ENCODE assay signal across 7 cellular contexts in the genomic region with DNA sequence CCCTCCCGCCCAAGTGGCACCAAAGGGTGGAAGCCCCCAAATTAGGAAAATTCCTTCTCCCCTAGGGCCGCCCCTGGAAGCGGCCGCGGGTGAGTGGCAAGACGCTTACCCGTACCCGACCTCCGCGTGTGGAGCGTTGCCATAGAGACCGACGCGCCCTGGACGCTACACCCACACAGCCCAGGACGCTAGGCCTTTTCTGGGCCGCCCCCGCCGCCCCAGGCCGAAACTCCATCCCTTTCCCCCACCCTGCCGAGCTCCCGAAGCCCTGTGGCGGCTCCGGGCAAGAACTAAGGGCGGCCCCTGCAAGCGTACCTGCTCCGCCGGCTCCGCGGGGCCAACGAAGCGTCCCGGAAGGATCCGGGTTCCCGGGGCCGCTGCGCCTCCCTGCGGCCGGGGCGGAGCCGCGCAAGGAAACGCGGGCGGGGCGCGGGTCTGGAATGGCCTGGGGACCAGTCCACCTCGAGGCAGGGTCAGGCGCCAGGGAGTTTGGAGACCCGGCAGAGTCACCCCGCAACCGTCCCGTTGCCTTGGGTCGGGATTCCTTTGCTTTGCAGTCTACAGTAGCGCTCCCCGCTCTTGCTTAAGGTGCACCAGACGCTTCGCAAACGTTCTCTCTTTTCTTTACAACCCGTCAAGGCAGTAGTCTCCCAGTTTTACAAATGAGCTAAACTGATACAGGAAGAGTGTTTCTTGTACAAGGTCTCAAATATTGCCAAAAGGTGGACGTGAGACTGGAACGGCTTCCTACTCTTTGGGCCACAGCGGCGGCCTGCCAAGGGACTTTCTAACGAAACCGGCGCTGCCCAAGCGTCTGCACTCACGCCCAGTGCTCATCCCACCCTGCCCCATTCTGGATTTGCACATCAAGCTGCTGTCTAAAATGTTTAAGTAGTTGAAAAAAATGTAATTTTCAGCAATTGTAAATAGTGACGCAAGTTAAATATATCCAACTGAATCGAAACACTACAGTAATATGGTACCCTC. TPM values are rescaled to one million over a fixed set of nuclear protein-coding genes. Genes with fewer than 3 reads are reported as not detected.
DNase-seq lines count a peak whose midpoint lies in the region; ATAC-seq, FAIRE-seq and TF ChIP-seq lines count a peak whose summit lies in the region.

Gene NEK5 (minus strand): TSS at position 360 of the 987 bp plus-strand sequence. CDS start 1,591 bp downstream, outside the sequence.

- peak within 1 kb of the TSS; percentile 17 to 63 for H3K27ac ChIP-seq in kidney (ENCODE audit: low read depth in 2 of 2, low read length in 2 of 2)

- H3K4me3 ChIP-seq in kidney (ENCODE audit: low read length in 2 of 2): peak within 1 kb of the TSS; percentile 44 to 83

- H3K36me3 ChIP-seq in kidney (ENCODE audit: control insufficient read depth in 1 of 2, insufficient read depth in 2 of 2, low read length in 2 of 2): peaks cover 12 to 18% of the 10 kb centered on the region in 2 donors

- DNase-seq in HEK293T (ENCODE audit: extremely low spot score) (peak; percentile 84), NCI-H1092 (lab: John Stamatoyannopoulos, UW) (peak; percentile 13), WTC11 (ENCODE audit: low spot score) (peak; percentile 92), kidney (peak; percentile 85)
- DNase-seq in central memory CD4-positive, alpha-beta T cell: peak; percentile 44
- DNase-seq in stimulated activated CD4-positive, alpha-beta T cell treated with anti-CD3 and anti-CD28 coated beads, Interleukin-12 subunit alpha, Interleukin-12 subunit beta, amount 100 ng/mL, for 4 hours: peak; percentile 52

- no peaks in the 10 kb centered on the region for H3K9me3 ChIP-seq in kidney (ENCODE audit: control insufficient read depth in 1 of 2, low read length in 2 of 2)

- H3K9me3 Mint-ChIP-seq in WTC11: peaks cover 14% of the 10 kb centered on the region

- H3K4me3 Mint-ChIP-seq in WTC11: peak within 1 kb of the TSS; percentile 82

- CTCF ChIA-PET in HEK293T (lab: Yijun Ruan, JAX) (interaction anchor here (0.5 to 1.0 kb wide), 5 partner anchors 27 to 797 kb away, joined by 3 read pairs; no protein-coding TSS in a partner anchor), WTC11 (lab: Charles Lee) (interaction anchor here (0.6 to 3.5 kb wide), 40 partner anchors 10 to 676 kb away, joined by 3 to 85 read pairs (median 5); partner anchors contain the start of genes ALG11, CCDC70, INTS6 and TMEM272)

- peaks cover 10% of the 10 kb centered on the region for H3K4me1 Mint-ChIP-seq in WTC11

- H3K36me3 Mint-ChIP-seq in WTC11: peaks cover 30% of the 10 kb centered on the region

- H3K27ac Mint-ChIP-seq in WTC11: peak within 1 kb of the TSS; percentile 12; the same call in 1 of the 2 replicates

- peak; percentile 89 for ATAC-seq in WTC11

- TF ChIP-seq CTCF in GM12874 (IDR thresholded peaks at IDR 0.05; ENCODE audit: insufficient read depth, low read depth, low read length) (peak; percentile 78), WTC11 (IDR thresholded peaks at IDR 0.05) (peak; percentile 51), kidney (IDR thresholded peaks at IDR 0.05; ENCODE audit: borderline replicate concordance, extremely low read depth, insufficient read depth) (peak; percentile 57)

- H3K4me1 ChIP-seq in kidney (ENCODE audit: control insufficient read depth in 1 of 2, insufficient read depth in 1 of 2, low read depth in 1 of 2, low read length in 2 of 2): peaks cover 5 to 6% of the 10 kb centered on the region in 2 donors

- FAIRE-seq in kidney (lab: Jason Lieb, UNC): no peak

- peak within 1 kb of the TSS; percentile 53 to 57 for H3K9ac ChIP-seq in kidney (ENCODE audit: low read length in 2 of 2)

- peaks cover 7% of the 10 kb centered on the region; the same call in 1 of the 2 replicates for H3K27me3 Mint-ChIP-seq in WTC11 (ENCODE audit: low read depth)

- POLR2A ChIA-PET in HEK293T (lab: Yijun Ruan, JAX): interaction anchor here (0.7 to 1.3 kb wide), 2 partner anchors 8 to 65 kb away, joined by 3 read pairs; no protein-coding TSS in a partner anchor
- POLR2A ChIA-PET in WTC11 (lab: Charles Lee): interaction anchor here (1.3 to 1.4 kb wide), 2 partner anchors 194 to 321 kb away, joined by 3 to 4 read pairs; partner anchors contain the start of gene VPS36

- intact Hi-C loops in kidney (cut with DNase I): loop anchor here (10.0 kb wide), 1 partner anchor 134 kb away; no protein-coding TSS in a partner anchor

TF ChIP-seq in HEK293T, 16 proteins besides CTCF, POLR2A, EP300 and RAD21:
- TF ChIP-seq FOXM1 (IDR thresholded peaks at IDR 0.05; ENCODE audit: borderline replicate concordance) (no peak), CTBP1 (IDR thresholded peaks at IDR 0.05; ENCODE audit: borderline replicate concordance) (no peak), NFRKB (IDR thresholded peaks at IDR 0.05) (no peak), SUZ12 (IDR thresholded peaks at IDR 0.05) (no peak), SP1 (IDR thresholded peaks at IDR 0.05) (no peak), FOXA1 (IDR thresholded peaks at IDR 0.05) (no peak), ZNF384 (IDR thresholded peaks at IDR 0.05) (no peak), BHLHE40 (IDR thresholded peaks at IDR 0.05; ENCODE audit: borderline replicate concordance) (no peak), ELF4 (IDR thresholded peaks at IDR 0.05) (no peak), LEF1 (IDR thresholded peaks at IDR 0.05; ENCODE audit: borderline replicate concordance) (no peak), FOXK2 (IDR thresholded peaks at IDR 0.05) (no peak), HDGF (IDR thresholded peaks at IDR 0.05; ENCODE audit: borderline replicate concordance) (no peak), ARNT (IDR thresholded peaks at IDR 0.05) (no peak), PKNOX1 (IDR thresholded peaks at IDR 0.05) (no peak), TARDBP (IDR thresholded peaks at IDR 0.05) (no peak)

TF ChIP-seq in WTC11, 78 proteins besides CTCF, POLR2A, EP300 and RAD21 (continues in another document):
- TF ChIP-seq EMX1 (CRISPR knock-in tag; IDR thresholded peaks at IDR 0.05): no peak
- no peak for TF ChIP-seq ZNF416 (CRISPR knock-in tag; IDR thresholded peaks at IDR 0.05)
- no peak for TF ChIP-seq E2F1 (CRISPR knock-in tag; IDR thresholded peaks at IDR 0.05)
- peak; percentile 41; the same call in 1 of the 2 replicates for TF ChIP-seq MAX (CRISPR knock-in tag; IDR thresholded peaks at IDR 0.05)
- TF ChIP-seq NR3C1 (CRISPR knock-in tag; conservative IDR thresholded peaks at IDR 0.05; ENCODE audit: low read depth): no peak
- TF ChIP-seq, protein P1, sequence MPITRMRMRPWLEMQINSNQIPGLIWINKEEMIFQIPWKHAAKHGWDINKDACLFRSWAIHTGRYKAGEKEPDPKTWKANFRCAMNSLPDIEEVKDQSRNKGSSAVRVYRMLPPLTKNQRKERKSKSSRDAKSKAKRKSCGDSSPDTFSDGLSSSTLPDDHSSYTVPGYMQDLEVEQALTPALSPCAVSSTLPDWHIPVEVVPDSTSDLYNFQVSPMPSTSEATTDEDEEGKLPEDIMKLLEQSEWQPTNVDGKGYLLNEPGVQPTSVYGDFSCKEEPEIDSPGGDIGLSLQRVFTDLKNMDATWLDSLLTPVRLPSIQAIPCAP (CRISPR knock-in tag; IDR thresholded peaks at IDR 0.05): no peak
- TF ChIP-seq ZNF317 (CRISPR knock-in tag; IDR thresholded peaks at IDR 0.05; ENCODE audit: borderline replicate concordance, low read depth): no peak
- TF ChIP-seq PREB (CRISPR knock-in tag; IDR thresholded peaks at IDR 0.05; ENCODE audit: borderline replicate concordance): no peak
- 0 out of 2 replicates have a peak, but pooled peaks have one; percentile 25 for TF ChIP-seq SP1 (CRISPR knock-in tag; conservative IDR thresholded peaks at IDR 0.05)
- TF ChIP-seq, protein P2, sequence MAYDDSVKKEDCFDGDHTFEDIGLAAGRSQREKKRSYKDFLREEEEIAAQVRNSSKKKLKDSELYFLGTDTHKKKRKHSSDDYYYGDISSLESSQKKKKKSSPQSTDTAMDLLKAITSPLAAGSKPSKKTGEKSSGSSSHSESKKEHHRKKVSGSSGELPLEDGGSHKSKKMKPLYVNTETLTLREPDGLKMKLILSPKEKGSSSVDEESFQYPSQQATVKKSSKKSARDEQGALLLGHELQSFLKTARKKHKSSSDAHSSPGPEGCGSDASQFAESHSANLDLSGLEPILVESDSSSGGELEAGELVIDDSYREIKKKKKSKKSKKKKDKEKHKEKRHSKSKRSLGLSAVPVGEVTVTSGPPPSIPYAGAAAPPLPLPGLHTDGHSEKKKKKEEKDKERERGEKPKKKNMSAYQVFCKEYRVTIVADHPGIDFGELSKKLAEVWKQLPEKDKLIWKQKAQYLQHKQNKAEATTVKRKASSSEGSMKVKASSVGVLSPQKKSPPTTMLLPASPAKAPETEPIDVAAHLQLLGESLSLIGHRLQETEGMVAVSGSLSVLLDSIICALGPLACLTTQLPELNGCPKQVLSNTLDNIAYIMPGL (CRISPR knock-in tag; IDR thresholded peaks at IDR 0.05): peak; percentile 99
- 0 out of 2 replicates have a peak, but pooled peaks have one; percentile 33 for TF ChIP-seq KAT7 (CRISPR knock-in tag; IDR thresholded peaks at IDR 0.05; ENCODE audit: borderline replicate concordance)
- peak; percentile 81; the same call in 1 of the 2 replicates for TF ChIP-seq ETV6 (CRISPR knock-in tag; IDR thresholded peaks at IDR 0.05)
- TF ChIP-seq JAZF1 (CRISPR knock-in tag; IDR thresholded peaks at IDR 0.05): no peak

RNA-seq across cellular contexts. Expression of gene NEK5, which starts in this region (rescaled TPM):
- total RNA-seq in WTC11 (2021) (0.55 to 0.76 TPM (median 0.73 TPM) in 3 replicates), kidney (1.2 TPM)
- polyA plus RNA-seq in kidney (ENCODE audit: insufficient read depth, low read depth, low replicate concordance): 0.39 TPM

Comparison
In these comparisons a context has a peak if more than half of its experiments do, and no peak if none do; other contexts are left out.
1. Peak in every context shown above with its lines: DNase-seq, ATAC-seq, H3K4me3 ChIP-seq and H3K27ac ChIP-seq.
2. Peak in DNase-seq and ATAC-seq in WTC11; RNA of the gene not detected or under 1 TPM.
3. DNase-seq: peak in every context shown above with its lines; median percentile 92 in WTC11; 85 in kidney; 84 in HEK293T; 52 in stimulated activated CD4-positive, alpha-beta T cell treated with anti-CD3 and anti-CD28 coated beads, Interleukin-12 subunit alpha, Interleukin-12 subunit beta, amount 100 ng/mL, for 4 hours; 44 in central memory CD4-positive, alpha-beta T cell; 13 in NCI-H1092.